In the genomic region with DNA sequence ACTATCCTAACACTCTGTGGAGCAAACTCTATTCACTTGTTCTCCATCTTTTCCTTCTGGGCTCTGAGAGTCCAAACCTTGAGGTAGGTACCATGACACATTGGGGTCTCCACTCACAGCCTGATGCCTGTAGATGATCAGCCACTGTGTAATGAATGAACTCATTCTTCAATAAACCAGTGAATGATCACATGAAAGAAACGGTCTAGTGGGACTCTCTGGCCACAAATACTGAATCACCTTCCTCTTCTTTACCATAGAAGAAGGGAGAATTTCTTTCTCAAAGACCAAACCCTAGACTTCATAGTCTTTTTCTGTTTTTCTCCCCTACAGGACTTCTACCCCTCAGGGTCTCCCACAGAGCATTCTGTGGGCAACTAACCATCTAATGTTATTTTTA, we compare ENCODE assay signal across 9 cellular contexts. TPM values are rescaled to one million over a fixed set of nuclear protein-coding genes. Genes with fewer than 3 reads are reported as not detected.
DNase-seq lines count a peak whose midpoint lies in the region; ATAC-seq lines count a peak whose summit lies in the region.
"Had no signal": no experiment of that assay in that cellular context is flagged by ENCODE, and none has a peak within 500 bp of the region (broad histone marks: within the 10 kb centered on the region; RNA-seq: fewer than 3 reads in every experiment).

No MANE protein-coding gene starts in this region.

- no peak overlapping the region for H3K4me3 ChIP-seq in skeletal muscle satellite cell (ENCODE audit: low read length)

- H3K36me3 Mint-ChIP-seq in activated CD4-positive, alpha-beta T cell treated with anti-CD3 and anti-CD28 coated beads, Interleukin-2, amount 10 ng/mL, durations not matched to agents 24 days and 14 days (ENCODE audit: low read depth) = peaks cover 11% of the 10 kb centered on the region

- H3K36me3 ChIP-seq in skeletal muscle satellite cell (ENCODE audit: insufficient read depth, low read length) = no peaks in the 10 kb centered on the region

- H3K4me2 ChIP-seq in skeletal muscle satellite cell (ENCODE audit: low read length) = peak overlapping the region; percentile 21

- H3K27me3 ChIP-seq in skeletal muscle satellite cell (ENCODE audit: control insufficient read depth, insufficient read depth, low read length) = no peaks in the 10 kb centered on the region

- H3K27ac Mint-ChIP-seq in activated CD4-positive, alpha-beta T cell treated with anti-CD3 and anti-CD28 coated beads, Interleukin-2, amount 10 ng/mL, durations not matched to agents 24 days and 14 days = peak overlapping the region; percentile 93

- H3K9me3 ChIP-seq in skeletal muscle satellite cell (replicated peaks; ENCODE audit: low read length) = peaks cover 12% of the 10 kb centered on the region

- H3K9ac ChIP-seq in skeletal muscle satellite cell (ENCODE audit: low read depth, low read length) = no peak overlapping the region

- DNase-seq in activated CD4-positive, alpha-beta T cell treated with anti-CD3 and anti-CD28 coated beads, Interleukin-2, amount 10 ng/mL, durations not matched to agents 24 days and 14 days = no peak
- no peak for DNase-seq in activated CD4-positive, alpha-beta T cell treated with anti-CD3 and anti-CD28 coated beads, Interleukin-2, amount 50 U/mL, for 4 hours
- peak; percentile 67 for DNase-seq in SK-MEL-5 (ENCODE audit: low read depth, low spot score)
- no peak for DNase-seq in cerebellum (ENCODE audit: low spot score)
- DNase-seq in iPS-NIHi11 (ENCODE audit: low spot score) = no peak
- DNase-seq in Ammon's horn (ENCODE audit: low spot score) = no peak
- DNase-seq: NCI-H2107 had no signal

- in situ Hi-C loops in SK-MEL-5 (cut with HindIII; ENCODE audit: low pct_unique_long_range_greater_than_20kb, low sequenced_read_pairs) = no loop called here

- intact Hi-C loops in activated CD4-positive, alpha-beta T cell treated with anti-CD3 and anti-CD28 coated beads, Interleukin-2, amount 10 ng/mL, durations not matched to agents 24 days and 14 days (cut with micrococcal nuclease) = loop anchor here (1.0 kb wide), 1 partner anchor 21 kb away; the partner anchor contains the start of gene ABHD2

- no peaks in the 10 kb centered on the region for H3K27me3 Mint-ChIP-seq in activated CD4-positive, alpha-beta T cell treated with anti-CD3 and anti-CD28 coated beads, Interleukin-2, amount 10 ng/mL, durations not matched to agents 24 days and 14 days

- peaks cover 8% of the 10 kb centered on the region for H3K9me3 Mint-ChIP-seq in activated CD4-positive, alpha-beta T cell treated with anti-CD3 and anti-CD28 coated beads, Interleukin-2, amount 10 ng/mL, durations not matched to agents 24 days and 14 days

- peaks cover 14% of the 10 kb centered on the region for H3K4me1 Mint-ChIP-seq in activated CD4-positive, alpha-beta T cell treated with anti-CD3 and anti-CD28 coated beads, Interleukin-2, amount 10 ng/mL, durations not matched to agents 24 days and 14 days

- peak; percentile 4 for ATAC-seq in HG03039 (IDR thresholded peaks at IDR 0.05; ENCODE audit: unreplicated experiment)

- H3K4me1 ChIP-seq in skeletal muscle satellite cell (ENCODE audit: control insufficient read depth, insufficient read depth, low read length) = peaks cover 11% of the 10 kb centered on the region

- peak overlapping the region; percentile 64 for H3K4me3 Mint-ChIP-seq in activated CD4-positive, alpha-beta T cell treated with anti-CD3 and anti-CD28 coated beads, Interleukin-2, amount 10 ng/mL, durations not matched to agents 24 days and 14 days

RNA-seq across cellular contexts. Expression of gene ABHD2, which starts 20.5 kb away (rescaled TPM):
- 75.2 and 76.6 TPM in 2 replicates for total RNA-seq in activated CD4-positive, alpha-beta T cell treated with anti-CD3 and anti-CD28 coated beads, Interleukin-2, amount 10 ng/mL, durations not matched to agents 24 days and 14 days
- total RNA-seq in SK-MEL-5 (2014; rRNA removed; shearing (Covaris generic)) = 42.8 and 46.7 TPM in 2 replicates
- 40.4 and 65.8 TPM in 2 replicates for polyA plus RNA-seq in SK-MEL-5 (2015; cell fraction: cytosol; rRNA removed)
- polyA plus RNA-seq in SK-MEL-5 (2015; cell fraction: nucleus; rRNA removed) = 11.7 and 19.8 TPM in 2 replicates
- total RNA-seq in skeletal muscle satellite cell (2012; rRNA removed) = 58.1 and 107 TPM in 2 replicates
- total RNA-seq in cerebellum = 67.1 TPM
